Comparison of ENCODE assay signal across 1 cellular context in the genomic region with DNA sequence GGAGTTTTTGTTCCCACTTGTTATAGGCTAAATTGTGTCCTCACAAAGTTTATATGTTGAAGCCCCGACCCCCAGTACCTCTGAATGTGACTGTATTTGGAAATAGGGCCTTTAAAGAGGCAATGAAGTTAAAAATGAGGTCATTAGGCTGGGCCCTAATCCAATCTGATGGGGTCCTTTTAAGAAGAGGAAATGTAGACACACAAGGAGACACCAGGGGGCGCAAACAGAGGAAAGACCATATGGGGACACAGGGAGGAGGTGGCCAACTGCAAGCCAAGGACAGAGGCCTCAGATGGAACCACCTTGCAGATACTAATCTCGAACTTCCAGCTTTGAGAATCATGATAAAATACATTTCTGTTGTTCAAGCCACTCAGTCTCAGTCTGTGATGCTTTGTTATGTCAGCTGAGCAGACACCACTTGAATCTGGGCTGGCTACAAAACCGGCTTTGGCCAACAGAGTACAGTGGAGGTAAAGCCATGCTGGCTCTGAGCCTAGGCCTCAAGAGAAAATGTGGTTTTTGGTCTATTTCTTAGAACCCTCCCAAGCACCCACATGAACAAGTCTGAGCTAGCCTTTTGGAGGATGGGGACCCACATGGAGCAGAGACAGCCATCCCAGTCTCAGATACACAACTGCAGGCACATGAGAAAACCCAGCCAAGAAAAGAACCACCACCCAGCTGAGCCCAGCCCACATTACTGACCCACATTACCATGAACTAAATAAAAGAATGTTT.
TF ChIP-seq lines count a peak whose summit lies in the region.

No MANE protein-coding gene starts in this region.

TF ChIP-seq in HepG2, 621 proteins besides CTCF, POLR2A, EP300 and RAD21:
- TF ChIP-seq SMC3 (IDR thresholded peaks at IDR 0.05; ENCODE audit: low read length) (peak; percentile 69; the same call in 1 of the 2 replicates), STAG1 (CRISPR knock-in tag; IDR thresholded peaks at IDR 0.05) (peak; percentile 39; the same call in 1 of the 2 replicates)
